ENCODE assay signal across 12 cellular contexts in genomic region chr13:99465454-99465853, GRCh38. TPM values are rescaled to one million over a fixed set of nuclear protein-coding genes. Genes with fewer than 3 reads are reported as not detected.
DNase-seq lines count a peak whose midpoint lies in the region; ATAC-seq and TF ChIP-seq lines count a peak whose summit lies in the region.
"Had no signal": no experiment of that assay in that cellular context is flagged by ENCODE, and none has a peak within 500 bp of the region (broad histone marks: within the 10 kb centered on the region; RNA-seq: fewer than 3 reads in every experiment).

No MANE protein-coding gene starts in this region.

- no peaks in the 10 kb centered on the region for H3K79me2 ChIP-seq in smooth muscle cell (ENCODE audit: low read depth)
- H3K79me2 ChIP-seq in osteoblast (ENCODE audit: insufficient read depth, low read length): no peaks in the 10 kb centered on the region

- H3K27ac Mint-ChIP-seq in activated CD8-positive, alpha-beta memory T cell treated with anti-CD3 and anti-CD28 coated beads, Interleukin-2, amount 10 ng/mL, durations not matched to agents 7 days and 5 days: peak overlapping the region; percentile 91
- H3K27ac Mint-ChIP-seq in activated CD4-positive, alpha-beta memory T cell treated with anti-CD3 and anti-CD28 coated beads for 36 hours: peak overlapping the region; percentile 86

- H3K4me2 ChIP-seq in smooth muscle cell (no peak overlapping the region), osteoblast (ENCODE audit: insufficient read depth, low read length) (no peak overlapping the region)

- ATAC-seq in activated CD8-positive, alpha-beta memory T cell treated with anti-CD3 and anti-CD28 coated beads, Interleukin-2, amount 10 ng/mL, durations not matched to agents 7 days and 5 days: peak; percentile 31
- ATAC-seq: foreskin keratinocyte had no signal

- no peak overlapping the region for H3K4me3 Mint-ChIP-seq in activated CD8-positive, alpha-beta memory T cell treated with anti-CD3 and anti-CD28 coated beads, Interleukin-2, amount 10 ng/mL, durations not matched to agents 7 days and 5 days
- no peak overlapping the region for H3K4me3 Mint-ChIP-seq in activated CD4-positive, alpha-beta memory T cell treated with anti-CD3 and anti-CD28 coated beads for 36 hours

- CTCF ChIA-PET in activated CD8-positive, alpha-beta memory T cell treated with anti-CD3 and anti-CD28 coated beads, Interleukin-2, amount 10 ng/mL, durations not matched to agents 7 days and 5 days (lab: Charles Lee): interaction anchor here (1.0 to 2.2 kb wide), 6 partner anchors 10 to 37 kb away, joined by 3 to 7 read pairs (median 6); no protein-coding TSS in a partner anchor
- CTCF ChIA-PET in activated CD4-positive, alpha-beta memory T cell treated with anti-CD3 and anti-CD28 coated beads for 36 hours (lab: Charles Lee): interaction anchor here (0.7 to 0.9 kb wide), 2 partner anchors 10 to 41 kb away, joined by 3 read pairs; no protein-coding TSS in a partner anchor

- peaks cover 43% of the 10 kb centered on the region for H3K4me1 Mint-ChIP-seq in activated CD8-positive, alpha-beta memory T cell treated with anti-CD3 and anti-CD28 coated beads, Interleukin-2, amount 10 ng/mL, durations not matched to agents 7 days and 5 days
- H3K4me1 Mint-ChIP-seq in activated CD4-positive, alpha-beta memory T cell treated with anti-CD3 and anti-CD28 coated beads for 36 hours (ENCODE audit: low read depth): peaks cover 29% of the 10 kb centered on the region

- POLR2A ChIA-PET in activated CD4-positive, alpha-beta memory T cell treated with anti-CD3 and anti-CD28 coated beads for 36 hours (lab: Charles Lee): no interaction called here

- H3K27me3 ChIP-seq in smooth muscle cell (ENCODE audit: low read depth): no peaks in the 10 kb centered on the region
- H3K27me3 ChIP-seq in osteoblast (ENCODE audit: insufficient read depth, low read length): no peaks in the 10 kb centered on the region

- H3K27me3 Mint-ChIP-seq in activated CD8-positive, alpha-beta memory T cell treated with anti-CD3 and anti-CD28 coated beads, Interleukin-2, amount 10 ng/mL, durations not matched to agents 7 days and 5 days: no peaks in the 10 kb centered on the region
- H3K27me3 Mint-ChIP-seq in activated CD4-positive, alpha-beta memory T cell treated with anti-CD3 and anti-CD28 coated beads for 36 hours: peaks cover 2% of the 10 kb centered on the region

- no peak overlapping the region for H3K27ac ChIP-seq in smooth muscle cell (ENCODE audit: low read depth)
- no peak overlapping the region for H3K27ac ChIP-seq in osteoblast (ENCODE audit: low read depth, low read length)
- H3K27ac ChIP-seq: foreskin keratinocyte had no signal

- H3K4me1 ChIP-seq in smooth muscle cell (ENCODE audit: low read depth) (no peaks in the 10 kb centered on the region), osteoblast (ENCODE audit: insufficient read depth, low read length) (peaks cover 5% of the 10 kb centered on the region)
- H3K4me1 ChIP-seq: foreskin keratinocyte had no signal

- DNase-seq in activated CD8-positive, alpha-beta memory T cell treated with anti-CD3 and anti-CD28 coated beads, Interleukin-2, amount 10 ng/mL, durations not matched to agents 7 days and 5 days: no peak
- no peak for DNase-seq in activated CD8-positive, alpha-beta memory T cell treated with anti-CD3 and anti-CD28 coated beads, Interleukin-2, amount 50 U/mL, for 48 hours
- DNase-seq in NCI-H2081 treated with DMSO at 0.1 percent for 48 hours (lab: John Stamatoyannopoulos, UW) (peak; percentile 50), smooth muscle cell (lab: John Stamatoyannopoulos, UW; ENCODE audit: unreplicated experiment) (no peak), osteoblast (ENCODE audit: insufficient read length, low spot score, missing footprints) (no peak), GF-D8 (lab: John Stamatoyannopoulos, UW) (no peak), OCI-M2 (lab: John Stamatoyannopoulos, UW; ENCODE audit: unreplicated experiment) (no peak)
- DNase-seq in activated CD4-positive, alpha-beta memory T cell treated with anti-CD3 and anti-CD28 coated beads for 36 hours: no peak
- DNase-seq: activated CD4-positive, CD25-positive, alpha-beta regulatory T cell; effector memory CD4-positive, alpha-beta T cell; foreskin keratinocyte; stimulated activated CD4-positive, alpha-beta T cell treated with anti-CD3 and anti-CD28 coated beads, Interleukin-15, amount 100 ng/mL, for 24 hours had no signal

- H3K36me3 ChIP-seq in smooth muscle cell (ENCODE audit: low read depth) (no peaks in the 10 kb centered on the region), osteoblast (ENCODE audit: insufficient read depth, low read length) (no peaks in the 10 kb centered on the region)

- no peaks in the 10 kb centered on the region for H4K20me1 ChIP-seq in smooth muscle cell (ENCODE audit: low read depth)
- no peaks in the 10 kb centered on the region for H4K20me1 ChIP-seq in osteoblast (ENCODE audit: insufficient read depth, low read length)

- 88% methylated on average over 2 of the region's 2 CpGs for WGBS in smooth muscle cell (ENCODE audit: low lambda C conversion rate)

- H3K9me3 Mint-ChIP-seq in activated CD8-positive, alpha-beta memory T cell treated with anti-CD3 and anti-CD28 coated beads, Interleukin-2, amount 10 ng/mL, durations not matched to agents 7 days and 5 days (ENCODE audit: low read depth): no peaks in the 10 kb centered on the region
- no peaks in the 10 kb centered on the region for H3K9me3 Mint-ChIP-seq in activated CD4-positive, alpha-beta memory T cell treated with anti-CD3 and anti-CD28 coated beads for 36 hours

- H2AFZ ChIP-seq in smooth muscle cell (ENCODE audit: low read depth) (peak overlapping the region; percentile 77), osteoblast (ENCODE audit: low read length) (no peak overlapping the region)

- no peak overlapping the region for H3K4me3 ChIP-seq in smooth muscle cell
- no peak overlapping the region for H3K4me3 ChIP-seq in osteoblast (ENCODE audit: insufficient read depth, low read length)

- H3K9me3 ChIP-seq in smooth muscle cell (replicated peaks; ENCODE audit: low read depth) (no peaks in the 10 kb centered on the region), osteoblast (ENCODE audit: low read depth, low read length) (no peaks in the 10 kb centered on the region)

- no peak overlapping the region for H3K9ac ChIP-seq in smooth muscle cell (ENCODE audit: low read depth)

- intact Hi-C loops in activated CD4-positive, alpha-beta memory T cell treated with anti-CD3 and anti-CD28 coated beads for 36 hours (cut with micrococcal nuclease): loop anchor here (2.0 kb wide), 1 partner anchor 17 kb away; no protein-coding TSS in a partner anchor

- TF ChIP-seq CTCF in smooth muscle cell (IDR thresholded peaks at IDR 0.05; ENCODE audit: borderline replicate concordance, insufficient read depth, poor library complexity, severe bottlenecking) (no peak), osteoblast (IDR thresholded peaks at IDR 0.05; ENCODE audit: extremely low read depth, low read depth, low read length) (no peak)

- H3F3A ChIP-seq in smooth muscle cell (ENCODE audit: low read depth): no peaks in the 10 kb centered on the region

- H3K36me3 Mint-ChIP-seq in activated CD8-positive, alpha-beta memory T cell treated with anti-CD3 and anti-CD28 coated beads, Interleukin-2, amount 10 ng/mL, durations not matched to agents 7 days and 5 days: peaks cover 10% of the 10 kb centered on the region
- H3K36me3 Mint-ChIP-seq in activated CD4-positive, alpha-beta memory T cell treated with anti-CD3 and anti-CD28 coated beads for 36 hours: no peaks in the 10 kb centered on the region

RNA-seq across cellular contexts. Expression of gene TM9SF2, which starts 35.8 kb away (rescaled TPM):
- 10 to 100 TPM; 67.9 to 79.4 TPM for total RNA-seq in activated CD8-positive, alpha-beta memory T cell treated with anti-CD3 and anti-CD28 coated beads, Interleukin-2, amount 10 ng/mL, durations not matched to agents 7 days and 5 days
- 10 to 100 TPM; 67.2 to 72.0 TPM for total RNA-seq in activated CD4-positive, alpha-beta memory T cell treated with anti-CD3 and anti-CD28 coated beads for 36 hours
- 272 and 332 TPM in 2 replicates for total RNA-seq in smooth muscle cell
- 170 and 195 TPM in 2 replicates for polyA plus RNA-seq in smooth muscle cell
- 160 and 182 TPM in 2 replicates for total RNA-seq in osteoblast
